In the genomic region with DNA sequence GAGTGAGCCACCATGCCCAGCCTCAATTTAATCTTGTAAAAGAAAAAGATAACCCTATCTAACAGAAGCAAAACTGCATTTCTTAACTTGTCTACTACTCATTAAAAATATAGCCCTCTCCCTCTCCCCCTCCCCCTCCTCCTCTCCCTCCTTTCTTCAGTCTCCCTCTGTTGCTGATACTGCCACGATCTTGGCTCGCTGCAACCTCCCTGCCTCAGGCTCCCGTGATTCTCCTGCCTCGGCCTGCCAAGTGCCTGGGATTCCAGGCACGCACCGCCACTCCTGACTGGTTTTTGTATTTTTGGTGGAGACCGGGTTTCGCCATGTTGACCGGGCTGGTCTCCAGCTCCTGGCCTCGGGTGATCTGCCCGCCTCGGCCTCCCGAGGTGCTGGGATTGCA, we compare ENCODE assay signal across 7 cellular contexts. TPM values are rescaled to one million over a fixed set of nuclear protein-coding genes. Genes with fewer than 3 reads are reported as not detected.
DNase-seq lines count a peak whose midpoint lies in the region; ATAC-seq and TF ChIP-seq lines count a peak whose summit lies in the region.
"Not testable (repeated sequence)": the region's sequence is repeated elsewhere in the genome, so short reads cannot be mapped to it uniquely, and the experiment has no call there.

No MANE protein-coding gene starts in this region.

- peaks cover 40% of the 10 kb centered on the region for H3K36me3 Mint-ChIP-seq in CD4-positive, alpha-beta T cell (ENCODE audit: low read depth)
- peaks cover 35% of the 10 kb centered on the region for H3K36me3 Mint-ChIP-seq in activated CD4-positive, alpha-beta T cell treated with anti-CD3 and anti-CD28 coated beads, Interleukin-2, amount 10 ng/mL, durations not matched to agents 7 days and 5 days (ENCODE audit: low read depth)
- H3K36me3 Mint-ChIP-seq in effector memory CD8-positive, alpha-beta T cell (ENCODE audit: insufficient read depth), result peaks cover 38% of the 10 kb centered on the region
- H3K36me3 Mint-ChIP-seq in naive thymus-derived CD4-positive, alpha-beta T cell, result peaks cover 5 to 25% (median 23%) of the 10 kb centered on the region in 5 donors
- H3K36me3 Mint-ChIP-seq in stimulated activated naive B cell treated with anti-CD40 and anti-IgM and Interleukin-4, amounts not matched to agents 10 μg/mL and 1 μg/mL and 100 μg/mL, for 72 hours, result peaks cover 25 to 42% of the 10 kb centered on the region in 2 donors

- 48 to 59% (median 54%) methylated on average over 9 to 13 of the region's 13 CpGs for WGBS in heart left ventricle, 4 donors

- ATAC-seq in CD4-positive, alpha-beta T cell (ENCODE audit: poor library complexity); effector memory CD8-positive, alpha-beta T cell (replicated peaks); naive thymus-derived CD4-positive, alpha-beta T cell; stimulated activated naive B cell treated with anti-CD40 and anti-IgM and Interleukin-4, amounts not matched to agents 10 μg/mL and 1 μg/mL and 100 μg/mL, for 72 hours (replicated peaks): not testable (repeated sequence)
- peak in 2 of 4 donors; percentile 53 to 61 for ATAC-seq in heart left ventricle
- ATAC-seq in left ventricle myocardium superior, result peak; percentile 63

- H3K4me3 Mint-ChIP-seq in CD4-positive, alpha-beta T cell; activated CD4-positive, alpha-beta T cell treated with anti-CD3 and anti-CD28 coated beads, Interleukin-2, amount 10 ng/mL, durations not matched to agents 7 days and 5 days; effector memory CD8-positive, alpha-beta T cell; naive thymus-derived CD4-positive, alpha-beta T cell; stimulated activated naive B cell treated with anti-CD40 and anti-IgM and Interleukin-4, amounts not matched to agents 10 μg/mL and 1 μg/mL and 100 μg/mL, for 72 hours: not testable (repeated sequence)

- POLR2A ChIA-PET in CD4-positive, alpha-beta T cell (lab: Charles Lee); activated CD4-positive, alpha-beta T cell treated with anti-CD3 and anti-CD28 coated beads, Interleukin-2, amount 10 ng/mL, durations not matched to agents 7 days and 5 days (lab: Charles Lee); naive thymus-derived CD4-positive, alpha-beta T cell (lab: Charles Lee): not testable (repeated sequence)

- DNase-seq in CD4-positive, alpha-beta T cell; activated CD4-positive, alpha-beta T cell treated with anti-CD3 and anti-CD28 coated beads, Interleukin-2, amount 10 ng/mL, durations not matched to agents 7 days and 5 days; effector memory CD8-positive, alpha-beta T cell; naive thymus-derived CD4-positive, alpha-beta T cell; stimulated activated naive B cell treated with anti-CD40 and anti-IgM and Interleukin-4, amounts not matched to agents 10 μg/mL and 1 μg/mL and 100 μg/mL, for 72 hours: not testable (repeated sequence)
- DNase-seq in heart left ventricle (peak in 4 of 5 donors; percentile 22 to 65 (median 38)), left ventricle myocardium superior (peak; percentile 51)

- H3K27me3 ChIP-seq in CD4-positive, alpha-beta T cell (ENCODE audit: control insufficient read depth, insufficient read depth, low read length); heart left ventricle; naive thymus-derived CD4-positive, alpha-beta T cell (ENCODE audit: control insufficient read depth in 2 of 2, insufficient read depth in 2 of 2, low read length in 2 of 2): not testable (repeated sequence)

- H3K4me1 Mint-ChIP-seq in CD4-positive, alpha-beta T cell (ENCODE audit: low read depth), result peaks cover 29% of the 10 kb centered on the region
- H3K4me1 Mint-ChIP-seq in activated CD4-positive, alpha-beta T cell treated with anti-CD3 and anti-CD28 coated beads, Interleukin-2, amount 10 ng/mL, durations not matched to agents 7 days and 5 days, result peaks cover 28% of the 10 kb centered on the region
- H3K4me1 Mint-ChIP-seq in effector memory CD8-positive, alpha-beta T cell (ENCODE audit: low read depth in 2 of 2), result peaks cover 17 to 26% of the 10 kb centered on the region in 2 donors
- peaks cover 8 to 28% (median 18%) of the 10 kb centered on the region in 7 donors for H3K4me1 Mint-ChIP-seq in naive thymus-derived CD4-positive, alpha-beta T cell
- peaks cover 10 to 39% of the 10 kb centered on the region in 2 donors for H3K4me1 Mint-ChIP-seq in stimulated activated naive B cell treated with anti-CD40 and anti-IgM and Interleukin-4, amounts not matched to agents 10 μg/mL and 1 μg/mL and 100 μg/mL, for 72 hours

- not testable (repeated sequence) for H3K4me3 ChIP-seq in heart left ventricle; naive thymus-derived CD4-positive, alpha-beta T cell (ENCODE audit: low read length)

- intact Hi-C loops in CD4-positive, alpha-beta T cell (cut with DNase I, micrococcal nuclease); heart left ventricle (cut with DNase I); left ventricle myocardium superior (cut with micrococcal nuclease); naive thymus-derived CD4-positive, alpha-beta T cell (cut with micrococcal nuclease): not testable (repeated sequence)

- not testable (repeated sequence) for H3K9me3 ChIP-seq in CD4-positive, alpha-beta T cell (ENCODE audit: control insufficient read depth, low read length); heart left ventricle; naive thymus-derived CD4-positive, alpha-beta T cell (ENCODE audit: control insufficient read depth in 2 of 3, low read length in 3 of 3)

- TF ChIP-seq POLR2A in heart left ventricle (IDR thresholded peaks at IDR 0.05), result not testable (repeated sequence)

- peak overlapping the region; percentile 15 for H3K27ac Mint-ChIP-seq in CD4-positive, alpha-beta T cell
- peak overlapping the region; percentile 60 for H3K27ac Mint-ChIP-seq in activated CD4-positive, alpha-beta T cell treated with anti-CD3 and anti-CD28 coated beads, Interleukin-2, amount 10 ng/mL, durations not matched to agents 7 days and 5 days
- H3K27ac Mint-ChIP-seq in effector memory CD8-positive, alpha-beta T cell, result peak overlapping the region; percentile 8 to 13
- H3K27ac Mint-ChIP-seq in naive thymus-derived CD4-positive, alpha-beta T cell, result peak overlapping the region in 5 of 9 donors; percentile 12 to 77 (median 28)
- peak overlapping the region; percentile 83 for H3K27ac Mint-ChIP-seq in stimulated activated naive B cell treated with anti-CD40 and anti-IgM and Interleukin-4, amounts not matched to agents 10 μg/mL and 1 μg/mL and 100 μg/mL, for 72 hours

- CTCF ChIA-PET in CD4-positive, alpha-beta T cell (lab: Charles Lee); naive thymus-derived CD4-positive, alpha-beta T cell (lab: Charles Lee): not testable (repeated sequence)
- CTCF ChIA-PET in activated CD4-positive, alpha-beta T cell treated with anti-CD3 and anti-CD28 coated beads, Interleukin-2, amount 10 ng/mL, durations not matched to agents 7 days and 5 days (lab: Charles Lee), result interaction anchor here (1.3 kb wide), 1 partner anchor 9 kb away, joined by 6 read pairs; no protein-coding TSS in a partner anchor

- peaks cover 0 to 22% (median 8%) of the 10 kb centered on the region in 12 donors for H3K4me1 ChIP-seq in heart left ventricle
- peaks cover 6 to 12% of the 10 kb centered on the region in 2 donors for H3K4me1 ChIP-seq in naive thymus-derived CD4-positive, alpha-beta T cell (ENCODE audit: control insufficient read depth in 2 of 2, insufficient read depth in 2 of 2, low read length in 2 of 2)

- peaks cover 0 to 44% (median 41%) of the 10 kb centered on the region in 9 donors for H3K36me3 ChIP-seq in heart left ventricle
- peaks cover 0 to 17% (median 6%) of the 10 kb centered on the region in 3 experiments for H3K36me3 ChIP-seq in naive thymus-derived CD4-positive, alpha-beta T cell (ENCODE audit: control insufficient read depth in 2 of 3, insufficient read depth in 3 of 3, low read length in 3 of 3)

- H3K27ac ChIP-seq in CD4-positive, alpha-beta T cell (ENCODE audit: low read depth, low read length); naive thymus-derived CD4-positive, alpha-beta T cell (ENCODE audit: low read depth, low read length): not testable (repeated sequence)
- peak overlapping the region in 4 of 12 donors; percentile 22 to 52 (median 37) for H3K27ac ChIP-seq in heart left ventricle

- not testable (repeated sequence) for TF ChIP-seq CTCF in CD4-positive, alpha-beta T cell (IDR thresholded peaks at IDR 0.05); heart left ventricle (IDR thresholded peaks at IDR 0.05)

- not testable (repeated sequence) for H3K9me3 Mint-ChIP-seq in CD4-positive, alpha-beta T cell; activated CD4-positive, alpha-beta T cell treated with anti-CD3 and anti-CD28 coated beads, Interleukin-2, amount 10 ng/mL, durations not matched to agents 7 days and 5 days; effector memory CD8-positive, alpha-beta T cell; naive thymus-derived CD4-positive, alpha-beta T cell; stimulated activated naive B cell treated with anti-CD40 and anti-IgM and Interleukin-4, amounts not matched to agents 10 μg/mL and 1 μg/mL and 100 μg/mL, for 72 hours

- H3K27me3 Mint-ChIP-seq in CD4-positive, alpha-beta T cell; activated CD4-positive, alpha-beta T cell treated with anti-CD3 and anti-CD28 coated beads, Interleukin-2, amount 10 ng/mL, durations not matched to agents 7 days and 5 days; effector memory CD8-positive, alpha-beta T cell; naive thymus-derived CD4-positive, alpha-beta T cell; stimulated activated naive B cell treated with anti-CD40 and anti-IgM and Interleukin-4, amounts not matched to agents 10 μg/mL and 1 μg/mL and 100 μg/mL, for 72 hours: not testable (repeated sequence)

RNA-seq across cellular contexts. Expression of a gene that starts 23.5 kb away (rescaled TPM):
- 10 to 100 TPM; 42.3 to 50.8 TPM for total RNA-seq in CD4-positive, alpha-beta T cell
- 10 to 100 TPM; 49.3 to 53.0 TPM for total RNA-seq in activated CD4-positive, alpha-beta T cell treated with anti-CD3 and anti-CD28 coated beads, Interleukin-2, amount 10 ng/mL, durations not matched to agents 7 days and 5 days
- total RNA-seq in heart left ventricle (10 to 100 TPM; 22.6 to 40.2 (median 36.8) TPM), left ventricle myocardium superior (32.9 TPM)
- 10 to 100 TPM; 14.8 to 27.3 TPM for polyA plus RNA-seq in heart left ventricle
- 10 to 100 TPM; 52.9 to 60.8 (median 59.9) TPM for total RNA-seq in naive thymus-derived CD4-positive, alpha-beta T cell
- polyA plus RNA-seq in naive thymus-derived CD4-positive, alpha-beta T cell, result 10 to 100 TPM; 17.5 to 37.0 TPM

RNA-seq across cellular contexts. Expression of a gene that starts 39.4 kb away (rescaled TPM):
- total RNA-seq in CD4-positive, alpha-beta T cell, result 10 to 100 TPM; 14.3 to 19.0 TPM
- 10 to 100 TPM; 27.6 to 28.0 TPM for total RNA-seq in activated CD4-positive, alpha-beta T cell treated with anti-CD3 and anti-CD28 coated beads, Interleukin-2, amount 10 ng/mL, durations not matched to agents 7 days and 5 days
- total RNA-seq in heart left ventricle (10 to 100 TPM in 2 of 9 donors, 1 to 10 TPM in 7; 6.5 to 11.9 (median 7.5) TPM), left ventricle myocardium superior (8.3 TPM)
- 1 to 10 TPM; 4.4 to 8.0 TPM for polyA plus RNA-seq in heart left ventricle
- total RNA-seq in naive thymus-derived CD4-positive, alpha-beta T cell, result 10 to 100 TPM; 18.1 to 28.2 (median 24.0) TPM
- polyA plus RNA-seq in naive thymus-derived CD4-positive, alpha-beta T cell, result 10 to 100 TPM; 13.4 to 23.9 TPM

Comparison
In these comparisons a context has a peak if more than half of its experiments do, and no peak if none do; other contexts are left out.
1. H3K27ac Mint-ChIP-seq: peak in every context shown above with its lines; median percentile 83 in stimulated activated naive B cell treated with anti-CD40 and anti-IgM and Interleukin-4, amounts not matched to agents 10 μg/mL and 1 μg/mL and 100 μg/mL, for 72 hours; 60 in activated CD4-positive, alpha-beta T cell treated with anti-CD3 and anti-CD28 coated beads, Interleukin-2, amount 10 ng/mL, durations not matched to agents 7 days and 5 days; 28 in naive thymus-derived CD4-positive, alpha-beta T cell; 15 in CD4-positive, alpha-beta T cell; 10 in effector memory CD8-positive, alpha-beta T cell.